Comparison of ENCODE assay signal across 9 cellular contexts in genomic region chr1:65149753-65150463, GRCh38. TPM values are rescaled to one million over a fixed set of nuclear protein-coding genes. Genes with fewer than 3 reads are reported as not detected.
A peak's percentile ranks its signal among the peaks of the same experiment; 100 is the strongest.
DNase-seq lines count a peak whose midpoint lies in the region; ATAC-seq, FAIRE-seq and TF ChIP-seq lines count a peak whose summit lies in the region.
"Had no signal": no experiment of that assay in that cellular context is flagged by ENCODE, and none has a peak within 500 bp of the region (broad histone marks: within the 10 kb centered on the region; RNA-seq: fewer than 3 reads in every experiment).

No MANE protein-coding gene starts in this region.

- no peak for FAIRE-seq in bronchial epithelial cell (lab: Jason Lieb, UNC)

- peaks cover 57% of the 10 kb centered on the region for H3K27me3 Mint-ChIP-seq in CD4-positive, CD25-positive, alpha-beta regulatory T cell
- H3K27me3 Mint-ChIP-seq in natural killer cell treated with Interleukin-12 subunit alpha and Interleukin-12 subunit beta and Interleukin-15 and Interleukin-18, amount 100 ng/mL, for 72 hours = peaks cover 30 to 54% of the 10 kb centered on the region in 2 donors

- no peak for ATAC-seq in CD4-positive, CD25-positive, alpha-beta regulatory T cell (ENCODE audit: low read depth in 2 of 2)
- no peak for ATAC-seq in natural killer cell treated with Interleukin-12 subunit alpha and Interleukin-12 subunit beta and Interleukin-15 and Interleukin-18, amount 100 ng/mL, for 72 hours
- no peak for ATAC-seq in GM19463 (IDR thresholded peaks at IDR 0.05; ENCODE audit: unreplicated experiment)

- H3K4me3 ChIP-seq in CD4-positive, CD25-positive, alpha-beta regulatory T cell (ENCODE audit: low read depth, low read length) = no peak overlapping the region
- H3K4me3 ChIP-seq in H7 (ENCODE audit: insufficient read depth, low read depth, low read length) (peak overlapping the region; percentile 86), bronchial epithelial cell (ENCODE audit: low read depth, low read length) (peak overlapping the region; percentile 84)

- peak overlapping the region in 3 of 4 donors; percentile 41 to 87 (median 79) for H3K4me3 Mint-ChIP-seq in CD4-positive, CD25-positive, alpha-beta regulatory T cell
- H3K4me3 Mint-ChIP-seq in natural killer cell treated with Interleukin-12 subunit alpha and Interleukin-12 subunit beta and Interleukin-15 and Interleukin-18, amount 100 ng/mL, for 72 hours = peak overlapping the region; percentile 76

- H3K36me3 ChIP-seq in CD4-positive, CD25-positive, alpha-beta regulatory T cell (ENCODE audit: control insufficient read depth, insufficient read depth, low read length) = no peaks in the 10 kb centered on the region
- H3K36me3 ChIP-seq in H7 (replicated peaks; ENCODE audit: control insufficient read depth, insufficient read depth, low read length) = no peaks in the 10 kb centered on the region
- no peaks in the 10 kb centered on the region for H3K36me3 ChIP-seq in bronchial epithelial cell (ENCODE audit: control insufficient read depth, insufficient read depth, low read length)

- H3K27ac Mint-ChIP-seq in CD4-positive, CD25-positive, alpha-beta regulatory T cell = no peak overlapping the region
- peak overlapping the region in 1 of 2 donors; percentile 82 for H3K27ac Mint-ChIP-seq in natural killer cell treated with Interleukin-12 subunit alpha and Interleukin-12 subunit beta and Interleukin-15 and Interleukin-18, amount 100 ng/mL, for 72 hours

- no peaks in the 10 kb centered on the region for H3K36me3 Mint-ChIP-seq in CD4-positive, CD25-positive, alpha-beta regulatory T cell
- no peaks in the 10 kb centered on the region for H3K36me3 Mint-ChIP-seq in natural killer cell treated with Interleukin-12 subunit alpha and Interleukin-12 subunit beta and Interleukin-15 and Interleukin-18, amount 100 ng/mL, for 72 hours

- peaks cover 0 to 2% (median 0%) of the 10 kb centered on the region in 7 donors for H3K9me3 Mint-ChIP-seq in CD4-positive, CD25-positive, alpha-beta regulatory T cell
- H3K9me3 Mint-ChIP-seq in natural killer cell treated with Interleukin-12 subunit alpha and Interleukin-12 subunit beta and Interleukin-15 and Interleukin-18, amount 100 ng/mL, for 72 hours = no peaks in the 10 kb centered on the region

- H3K4me1 ChIP-seq in CD4-positive, CD25-positive, alpha-beta regulatory T cell (ENCODE audit: control insufficient read depth, insufficient read depth, low read length, poor library complexity, severe bottlenecking) = peaks cover 24% of the 10 kb centered on the region

- no peaks in the 10 kb centered on the region for H3K9me3 ChIP-seq in CD4-positive, CD25-positive, alpha-beta regulatory T cell (ENCODE audit: control insufficient read depth in 2 of 2, low read length in 2 of 2)

- peaks cover 0 to 19% (median 9%) of the 10 kb centered on the region in 4 donors for H3K4me1 Mint-ChIP-seq in CD4-positive, CD25-positive, alpha-beta regulatory T cell
- H3K4me1 Mint-ChIP-seq in natural killer cell treated with Interleukin-12 subunit alpha and Interleukin-12 subunit beta and Interleukin-15 and Interleukin-18, amount 100 ng/mL, for 72 hours (ENCODE audit: low read depth in 2 of 2) = peaks cover 8 to 16% of the 10 kb centered on the region in 2 donors

- no peak for TF ChIP-seq CTCF in bronchial epithelial cell (IDR thresholded peaks at IDR 0.05; ENCODE audit: insufficient read depth, low read length, severe bottlenecking)

- DNase-seq in CD4-positive, CD25-positive, alpha-beta regulatory T cell = no peak
- peak; percentile 41 for DNase-seq in H7
- DNase-seq in bronchial epithelial cell (ENCODE audit: low read depth) = no peak
- no peak for DNase-seq in natural killer cell treated with Interleukin-12 subunit alpha and Interleukin-12 subunit beta and Interleukin-15 and Interleukin-18, amount 100 ng/mL, for 72 hours (ENCODE audit: low spot score)
- no peak for DNase-seq in inferior parietal cortex (ENCODE audit: extremely low spot score)
- no peak for DNase-seq in activated effector memory CD4-positive, alpha-beta T cell treated with Interleukin-2 at 50 U/mL for 16 hours
- DNase-seq in NCI-H2029 (lab: John Stamatoyannopoulos, UW) = no peak

- no peak overlapping the region for H3K27ac ChIP-seq in CD4-positive, CD25-positive, alpha-beta regulatory T cell (ENCODE audit: insufficient read depth, low read length, poor library complexity, severe bottlenecking)
- H3K27ac ChIP-seq: KMS-11 had no signal

- H3K27me3 ChIP-seq in CD4-positive, CD25-positive, alpha-beta regulatory T cell (ENCODE audit: control insufficient read depth, insufficient read depth, low read length) = peaks cover 21% of the 10 kb centered on the region
- peaks cover 15% of the 10 kb centered on the region; the same call in 1 of the 2 replicates for H3K27me3 ChIP-seq in H7 (ENCODE audit: control insufficient read depth, insufficient read depth, low read length)
- no peaks in the 10 kb centered on the region for H3K27me3 ChIP-seq in bronchial epithelial cell (ENCODE audit: control insufficient read depth, insufficient read depth, low read length)

RNA-seq across cellular contexts. Expression of gene AK4, which starts 1.9 kb away (rescaled TPM):
- total RNA-seq in CD4-positive, CD25-positive, alpha-beta regulatory T cell = 0.35 TPM
- under 1 TPM in 3 of 4 donors, not detected in 1; 0.08 to 0.56 (median 0.17) TPM for polyA plus RNA-seq in CD4-positive, CD25-positive, alpha-beta regulatory T cell
- 227 and 297 TPM in 2 replicates for total RNA-seq in H7 (2014; rRNA removed; shearing (Covaris generic))
- 36.2 and 52.9 TPM in 2 replicates for total RNA-seq in bronchial epithelial cell
- total RNA-seq in natural killer cell treated with Interleukin-12 subunit alpha and Interleukin-12 subunit beta and Interleukin-15 and Interleukin-18, amount 100 ng/mL, for 72 hours = 10 to 100 TPM; 24.4 to 87.9 TPM

Comparison
In these comparisons a context has a peak if more than half of its experiments do, and no peak if none do; other contexts are left out.
1. RNA of gene AK4, which starts 1.9 kb away (total RNA-seq): 227 to 297 TPM in H7, 24.4 to 87.9 TPM in natural killer cell treated with Interleukin-12 subunit alpha and Interleukin-12 subunit beta and Interleukin-15 and Interleukin-18, amount 100 ng/mL, for 72 hours and 36.2 to 52.9 TPM in bronchial epithelial cell; 0.35 TPM in CD4-positive, CD25-positive, alpha-beta regulatory T cell (single experiment); every median in the first group is over 10 times any median in the second.